12 cellular contexts compared by ENCODE assay signal in the genomic region with DNA sequence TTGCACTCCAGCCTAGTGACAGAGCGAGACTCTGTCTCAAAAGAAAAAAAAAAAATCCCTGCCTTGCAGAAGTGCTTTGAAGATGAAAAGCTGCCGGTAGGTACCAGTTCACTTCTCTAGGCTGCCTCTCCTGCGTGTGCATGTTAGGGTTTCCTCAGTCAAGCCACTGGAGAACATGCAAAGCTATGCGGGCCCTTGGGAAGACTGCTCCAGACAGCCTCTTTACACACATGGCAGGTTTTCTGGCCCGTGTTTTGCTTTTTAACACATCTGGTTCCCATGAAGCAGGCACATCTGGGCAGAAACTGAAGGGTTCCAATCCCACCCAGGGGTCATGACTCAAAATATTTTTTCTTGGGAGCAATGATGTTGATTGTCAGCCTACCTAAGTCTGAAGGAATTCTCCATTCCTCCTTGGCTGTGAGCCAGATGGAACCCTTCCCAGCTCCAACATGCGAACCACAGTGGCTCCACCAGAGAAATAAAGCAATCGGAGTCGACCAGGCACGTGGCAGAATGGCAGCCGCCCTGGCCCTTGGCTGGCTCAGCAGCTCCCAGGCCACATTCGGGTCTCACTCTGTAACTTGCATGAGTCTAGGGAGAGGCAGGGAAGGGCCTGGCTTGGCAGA. TPM values are rescaled to one million over a fixed set of nuclear protein-coding genes. Genes with fewer than 3 reads are reported as not detected.
DNase-seq lines count a peak whose midpoint lies in the region; ATAC-seq, FAIRE-seq and TF ChIP-seq lines count a peak whose summit lies in the region.
"Had no signal": no experiment of that assay in that cellular context is flagged by ENCODE, and none has a peak within 500 bp of the region (broad histone marks: within the 10 kb centered on the region; RNA-seq: fewer than 3 reads in every experiment).

No MANE protein-coding gene starts in this region.

- H3K9me3 ChIP-seq in A549, result no peaks in the 10 kb centered on the region

- TF ChIP-seq EP300 in A549 (IDR thresholded peaks at IDR 0.05), result no peak
- no peak for TF ChIP-seq EP300 in Ishikawa (IDR thresholded peaks at IDR 0.05; ENCODE audit: borderline replicate concordance)

- no peaks in the 10 kb centered on the region for H3K27me3 Mint-ChIP-seq in mesothelial cell of epicardium (ENCODE audit: low read depth)
- H3K27me3 Mint-ChIP-seq in stimulated activated naive B cell treated with anti-CD40 and anti-IgM and Interleukin-4, amounts not matched to agents 10 μg/mL and 1 μg/mL and 100 μg/mL, for 72 hours, result no peaks in the 10 kb centered on the region

- no peak for TF ChIP-seq CTCF in A549 (IDR thresholded peaks at IDR 0.05)
- no peak for TF ChIP-seq CTCF in mesothelial cell of epicardium (IDR thresholded peaks at IDR 0.05; ENCODE audit: unreplicated experiment)

- 57% methylated on average over 8 of the region's 11 CpGs for WGBS in A549 (ENCODE audit: missing lambda C conversion rate)

- no peaks in the 10 kb centered on the region for H3K9me3 Mint-ChIP-seq in mesothelial cell of epicardium
- peaks cover 0 to 7% of the 10 kb centered on the region in 2 donors for H3K9me3 Mint-ChIP-seq in stimulated activated naive B cell treated with anti-CD40 and anti-IgM and Interleukin-4, amounts not matched to agents 10 μg/mL and 1 μg/mL and 100 μg/mL, for 72 hours
- H3K9me3 Mint-ChIP-seq: CD8-positive, alpha-beta T cell had no signal

- no peak for TF ChIP-seq RAD21 in A549 (conservative IDR thresholded peaks at IDR 0.05 in 1 of 2, IDR thresholded peaks at IDR 0.05 in 1 of 2)
- TF ChIP-seq RAD21 in Ishikawa (IDR thresholded peaks at IDR 0.05; ENCODE audit: low read depth), result no peak

- no peak overlapping the region for H3K4me3 Mint-ChIP-seq in mesothelial cell of epicardium
- no peak overlapping the region for H3K4me3 Mint-ChIP-seq in stimulated activated naive B cell treated with anti-CD40 and anti-IgM and Interleukin-4, amounts not matched to agents 10 μg/mL and 1 μg/mL and 100 μg/mL, for 72 hours
- H3K4me3 Mint-ChIP-seq: CD8-positive, alpha-beta T cell had no signal

- DNase-seq in A549 (ENCODE audit: low read depth in 1 of 2, low spot score in 1 of 2) (peak in 1 of 2 experiments; percentile 62), dedifferentiated amniotic fluid mesenchymal stem cell (ENCODE audit: extremely low spot score) (peak; percentile 91), mesothelial cell of epicardium (ENCODE audit: low spot score in 2 of 2, unreplicated experiment in 2 of 2) (peak in 1 of 2 experiments; percentile 70), NCI-H1436 (lab: John Stamatoyannopoulos, UW) (no peak)
- no peak for DNase-seq in stimulated activated naive B cell treated with anti-CD40 and anti-IgM and Interleukin-4, amounts not matched to agents 10 μg/mL and 1 μg/mL and 100 μg/mL, for 72 hours
- no peak for DNase-seq in activated T-cell treated with anti-CD3 and anti-CD28 coated beads, Interleukin-2, amount 50 U/mL, for 1 hour
- DNase-seq: CD8-positive, alpha-beta T cell; stimulated activated naive CD8-positive, alpha-beta T cell treated with anti-CD3 and anti-CD28 coated beads, Interleukin-15, Interleukin-2, amounts not matched to agents 100 U/mL and 50 U/mL, for 24 hours had no signal

- POLR2A ChIA-PET in A549 (lab: Yijun Ruan, JAX), result no interaction called here

- peaks cover 51% of the 10 kb centered on the region for H3K4me1 Mint-ChIP-seq in mesothelial cell of epicardium
- H3K4me1 Mint-ChIP-seq in stimulated activated naive B cell treated with anti-CD40 and anti-IgM and Interleukin-4, amounts not matched to agents 10 μg/mL and 1 μg/mL and 100 μg/mL, for 72 hours, result peaks cover 21 to 44% of the 10 kb centered on the region in 2 donors

- H3K4me2 ChIP-seq in A549, result peak overlapping the region; percentile 35
- H3K4me2 ChIP-seq: PC-9 had no signal

- peak in 1 of 2 experiments; percentile 43; a peak in 2 of 6 replicates for ATAC-seq in A549
- no peak for ATAC-seq in HG02970 (IDR thresholded peaks at IDR 0.05; ENCODE audit: low FRiP score, unreplicated experiment)
- ATAC-seq in stimulated activated naive B cell treated with anti-CD40 and anti-IgM and Interleukin-4, amounts not matched to agents 10 μg/mL and 1 μg/mL and 100 μg/mL, for 72 hours (replicated peaks), result no peak
- ATAC-seq: CD8-positive, alpha-beta T cell; stimulated activated naive CD8-positive, alpha-beta T cell treated with anti-CD3 and anti-CD28 coated beads, Interleukin-15, Interleukin-2, amounts not matched to agents 100 U/mL and 50 U/mL, for 24 hours had no signal

- CTCF ChIA-PET in A549 (lab: Yijun Ruan, JAX), result interaction anchor here (0.5 to 0.9 kb wide), 3 partner anchors 10 to 324 kb away, joined by 3 read pairs; no protein-coding TSS in a partner anchor

- H3K36me3 Mint-ChIP-seq in mesothelial cell of epicardium, result no peaks in the 10 kb centered on the region
- peaks cover 26 to 31% of the 10 kb centered on the region in 2 donors for H3K36me3 Mint-ChIP-seq in stimulated activated naive B cell treated with anti-CD40 and anti-IgM and Interleukin-4, amounts not matched to agents 10 μg/mL and 1 μg/mL and 100 μg/mL, for 72 hours
- H3K36me3 Mint-ChIP-seq: CD8-positive, alpha-beta T cell had no signal

- H3K4me3 ChIP-seq in A549, result no peak overlapping the region
- H3K4me3 ChIP-seq: PC-9 had no signal

- peaks cover 61% of the 10 kb centered on the region for H3K4me1 ChIP-seq in A549

- peak overlapping the region; percentile 93 for H3K27ac Mint-ChIP-seq in mesothelial cell of epicardium
- no peak overlapping the region for H3K27ac Mint-ChIP-seq in stimulated activated naive B cell treated with anti-CD40 and anti-IgM and Interleukin-4, amounts not matched to agents 10 μg/mL and 1 μg/mL and 100 μg/mL, for 72 hours
- H3K27ac Mint-ChIP-seq: CD8-positive, alpha-beta T cell had no signal

- no peak for TF ChIP-seq POLR2A in A549 (IDR thresholded peaks at IDR 0.05; ENCODE audit: low read length)

- H3K27ac ChIP-seq in A549, result peak overlapping the region; percentile 73 to 80

- FAIRE-seq in A549 (lab: Jason Lieb, UNC), result no peak
- FAIRE-seq: endometrium had no signal

TF ChIP-seq in A549, 52 proteins besides CTCF, POLR2A, EP300 and RAD21 (continues in another document):
- TF ChIP-seq FOXS1 (CRISPR knock-in tag; IDR thresholded peaks at IDR 0.05), result no peak
- TF ChIP-seq, protein P1, sequence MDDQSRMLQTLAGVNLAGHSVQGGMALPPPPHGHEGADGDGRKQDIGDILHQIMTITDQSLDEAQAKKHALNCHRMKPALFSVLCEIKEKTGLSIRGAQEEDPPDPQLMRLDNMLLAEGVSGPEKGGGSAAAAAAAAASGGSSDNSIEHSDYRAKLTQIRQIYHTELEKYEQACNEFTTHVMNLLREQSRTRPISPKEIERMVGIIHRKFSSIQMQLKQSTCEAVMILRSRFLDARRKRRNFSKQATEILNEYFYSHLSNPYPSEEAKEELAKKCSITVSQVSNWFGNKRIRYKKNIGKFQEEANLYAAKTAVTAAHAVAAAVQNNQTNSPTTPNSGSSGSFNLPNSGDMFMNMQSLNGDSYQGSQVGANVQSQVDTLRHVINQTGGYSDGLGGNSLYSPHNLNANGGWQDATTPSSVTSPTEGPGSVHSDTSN (IDR thresholded peaks at IDR 0.05), result no peak
- peak; percentile 89 for TF ChIP-seq MAX (IDR thresholded peaks at IDR 0.05)
- TF ChIP-seq E2F6 (IDR thresholded peaks at IDR 0.05; ENCODE audit: borderline replicate concordance, low read depth), result peak; percentile 45; the same call in 1 of the 2 replicates
- no peak for TF ChIP-seq CHD2 (IDR thresholded peaks at IDR 0.05; ENCODE audit: low read length, partially characterized antibody)
- no peak for TF ChIP-seq MAZ (IDR thresholded peaks at IDR 0.05; ENCODE audit: borderline replicate concordance, low read depth, low read length)

TF ChIP-seq in Ishikawa, 13 proteins besides CTCF, POLR2A, EP300 and RAD21 (continues in another document):
- TF ChIP-seq ZBTB7A (IDR thresholded peaks at IDR 0.05; ENCODE audit: low read depth) (no peak), MAX (IDR thresholded peaks at IDR 0.05) (peak; percentile 91)
- TF ChIP-seq, protein P2, sequence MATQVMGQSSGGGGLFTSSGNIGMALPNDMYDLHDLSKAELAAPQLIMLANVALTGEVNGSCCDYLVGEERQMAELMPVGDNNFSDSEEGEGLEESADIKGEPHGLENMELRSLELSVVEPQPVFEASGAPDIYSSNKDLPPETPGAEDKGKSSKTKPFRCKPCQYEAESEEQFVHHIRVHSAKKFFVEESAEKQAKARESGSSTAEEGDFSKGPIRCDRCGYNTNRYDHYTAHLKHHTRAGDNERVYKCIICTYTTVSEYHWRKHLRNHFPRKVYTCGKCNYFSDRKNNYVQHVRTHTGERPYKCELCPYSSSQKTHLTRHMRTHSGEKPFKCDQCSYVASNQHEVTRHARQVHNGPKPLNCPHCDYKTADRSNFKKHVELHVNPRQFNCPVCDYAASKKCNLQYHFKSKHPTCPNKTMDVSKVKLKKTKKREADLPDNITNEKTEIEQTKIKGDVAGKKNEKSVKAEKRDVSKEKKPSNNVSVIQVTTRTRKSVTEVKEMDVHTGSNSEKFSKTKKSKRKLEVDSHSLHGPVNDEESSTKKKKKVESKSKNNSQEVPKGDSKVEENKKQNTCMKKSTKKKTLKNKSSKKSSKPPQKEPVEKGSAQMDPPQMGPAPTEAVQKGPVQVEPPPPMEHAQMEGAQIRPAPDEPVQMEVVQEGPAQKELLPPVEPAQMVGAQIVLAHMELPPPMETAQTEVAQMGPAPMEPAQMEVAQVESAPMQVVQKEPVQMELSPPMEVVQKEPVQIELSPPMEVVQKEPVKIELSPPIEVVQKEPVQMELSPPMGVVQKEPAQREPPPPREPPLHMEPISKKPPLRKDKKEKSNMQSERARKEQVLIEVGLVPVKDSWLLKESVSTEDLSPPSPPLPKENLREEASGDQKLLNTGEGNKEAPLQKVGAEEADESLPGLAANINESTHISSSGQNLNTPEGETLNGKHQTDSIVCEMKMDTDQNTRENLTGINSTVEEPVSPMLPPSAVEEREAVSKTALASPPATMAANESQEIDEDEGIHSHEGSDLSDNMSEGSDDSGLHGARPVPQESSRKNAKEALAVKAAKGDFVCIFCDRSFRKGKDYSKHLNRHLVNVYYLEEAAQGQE (IDR thresholded peaks at IDR 0.05; ENCODE audit: low read depth), result no peak

RNA-seq across cellular contexts. Expression of gene MGLL, which starts 29.5 kb away (rescaled TPM):
- 38.5 and 40.2 TPM in 2 replicates for polyA plus RNA-seq in A549 (2011; rRNA removed)
- polyA plus RNA-seq in A549 (2012; cell fraction: cytosol; rRNA removed), result 22.0 and 29.9 TPM in 2 replicates
- 21.1 and 25.0 TPM in 2 replicates for polyA plus RNA-seq in A549 (2012; cell fraction: nucleus; rRNA removed)
- 32.6 to 41.5 TPM (median 34.5 TPM) in 3 replicates for polyA plus RNA-seq in A549 (2017; fragmentation: RNase III; extraction: RNeasy Plus Mini Kit Qiagen cat#74134 plus additional on column Dnase treatment)
- polyA minus RNA-seq in A549 (2011; rRNA and poly(A)+ RNA removed), result 41.6 and 58.3 TPM in 2 replicates
- 2.0 to 2.5 TPM (median 2.4 TPM) in 3 replicates for total RNA-seq in mesothelial cell of epicardium
